In the genomic region with DNA sequence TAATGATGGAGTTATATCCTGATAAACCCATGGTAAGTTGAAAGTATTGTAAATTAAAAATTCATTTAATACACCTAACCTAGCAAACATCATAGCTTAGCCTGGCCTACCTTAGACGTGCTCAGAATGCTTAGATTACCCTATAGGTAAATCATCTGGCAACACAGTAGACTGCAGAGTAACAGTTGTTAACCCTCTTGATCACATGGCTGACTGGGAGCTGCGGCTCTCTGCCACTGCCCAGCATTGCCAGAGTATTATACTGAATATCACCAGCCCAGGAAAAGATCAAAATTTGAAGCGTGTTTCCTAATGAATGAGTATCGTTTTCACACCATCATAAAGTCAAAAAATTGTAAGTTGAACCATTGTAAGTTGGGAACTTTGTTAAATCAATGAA, we compare ENCODE assay signal across 9 cellular contexts. TPM values are rescaled to one million over a fixed set of nuclear protein-coding genes. Genes with fewer than 3 reads are reported as not detected.
DNase-seq lines count a peak whose midpoint lies in the region; ATAC-seq and TF ChIP-seq lines count a peak whose summit lies in the region.
"Had no signal": no experiment of that assay in that cellular context is flagged by ENCODE, and none has a peak within 500 bp of the region (broad histone marks: within the 10 kb centered on the region; RNA-seq: fewer than 3 reads in every experiment).

No MANE protein-coding gene starts in this region.

- CTCF ChIA-PET in mammary epithelial cell (lab: Charles Lee; ENCODE audit: low non-redundant PET): interaction anchor here (0.6 to 1.0 kb wide), 7 partner anchors 59 to 985 kb away, joined by 3 to 16 read pairs (median 4); no protein-coding TSS in a partner anchor

- dilution Hi-C loops in mammary epithelial cell (cut with HindIII; ENCODE audit: low sequenced_read_pairs): no loop called here

- no peak overlapping the region for H3K4me2 ChIP-seq in mammary epithelial cell (ENCODE audit: insufficient read depth, low read depth, low read length)
- H3K4me2 ChIP-seq: BLaER1 treated with 17β-estradiol and CSF1 and Interleukin-3, amounts not matched to agents 10 nM and 100 nM had no signal

- intact Hi-C loops in Right ventricle myocardium inferior (cut with DNase I): loop anchor here (1.0 to 2.0 kb wide), 3 partner anchors 98 to 516 kb away; no protein-coding TSS in a partner anchor
- intact Hi-C loops in cardiac septum (cut with DNase I): loop anchor here (2.0 kb wide), 1 partner anchor 162 kb away; no protein-coding TSS in a partner anchor
- intact Hi-C loops in mammary epithelial cell (cut with micrococcal nuclease): loop anchor here (1.0 to 10.0 kb wide), 8 partner anchors 60 to 516 kb away; partner anchors contain the start of genes DIP2B and TFCP2
- intact Hi-C loops in aorta (cut with DNase I): loop anchor here (2.0 to 10.0 kb wide), 3 partner anchors 100 to 162 kb away; a partner anchor contains a TSS

- no peaks in the 10 kb centered on the region for H4K20me1 ChIP-seq in mammary epithelial cell (ENCODE audit: insufficient read depth, low read length)
- H4K20me1 ChIP-seq: BLaER1 treated with 17β-estradiol and CSF1 and Interleukin-3, amounts not matched to agents 10 nM and 100 nM had no signal

- H3K27ac ChIP-seq in mammary epithelial cell (ENCODE audit: insufficient read depth, low read depth, low read length): no peak overlapping the region
- peak overlapping the region; percentile 74 for H3K27ac ChIP-seq in muscle layer of duodenum (ENCODE audit: low read length)
- H3K27ac ChIP-seq in aorta (ENCODE audit: low read depth in 1 of 2, low read length in 2 of 2): peak overlapping the region in 1 of 2 donors; percentile 43

- no peaks in the 10 kb centered on the region for H3K36me3 ChIP-seq in mammary epithelial cell (ENCODE audit: insufficient read depth, low read length)
- no peaks in the 10 kb centered on the region for H3K36me3 ChIP-seq in muscle layer of duodenum (ENCODE audit: control insufficient read depth in 1 of 2, insufficient read depth in 2 of 2, low read length in 2 of 2)
- H3K36me3 ChIP-seq in aorta (ENCODE audit: control insufficient read depth in 1 of 2, insufficient read depth in 2 of 2, low read length in 1 of 2): no peaks in the 10 kb centered on the region

- no peaks in the 10 kb centered on the region for H3K79me2 ChIP-seq in mammary epithelial cell (ENCODE audit: insufficient read depth, low read length)

- no peak overlapping the region for H3K4me3 ChIP-seq in mammary epithelial cell (replicated peaks in 1 of 3; ENCODE audit: insufficient read depth in 1 of 3, low read depth in 2 of 3, low read length in 3 of 3)
- no peak overlapping the region for H3K4me3 ChIP-seq in muscle layer of duodenum (ENCODE audit: low read depth in 1 of 2, low read length in 2 of 2)
- no peak overlapping the region for H3K4me3 ChIP-seq in aorta (ENCODE audit: low read length in 2 of 2)
- H3K4me3 ChIP-seq: BLaER1 treated with 17β-estradiol and CSF1 and Interleukin-3, amounts not matched to agents 10 nM and 100 nM had no signal

- in situ Hi-C loops in mammary epithelial cell (cut with MboI; ENCODE audit: low sequenced_read_pairs in 2 of 2): no loop called here

- H3K4me1 ChIP-seq in mammary epithelial cell (ENCODE audit: insufficient read depth, low read length) (peaks cover 9% of the 10 kb centered on the region), muscle layer of duodenum (ENCODE audit: control insufficient read depth in 1 of 2, insufficient read depth in 2 of 2, low read length in 2 of 2) (peaks cover 0 to 7% of the 10 kb centered on the region in 2 donors), aorta (ENCODE audit: control insufficient read depth in 1 of 2, insufficient read depth in 2 of 2, low read length in 2 of 2) (no peaks in the 10 kb centered on the region)

- H2AFZ ChIP-seq in mammary epithelial cell (ENCODE audit: low read depth, low read length): peak overlapping the region; percentile 62

- TF ChIP-seq CTCF in mammary epithelial cell (conservative IDR thresholded peaks at IDR 0.05 in 1 of 2, IDR thresholded peaks at IDR 0.05 in 1 of 2; ENCODE audit: extremely low read depth in 1 of 2, insufficient read depth in 1 of 2, low read depth in 1 of 2, low read length in 2 of 2): no peak

- ATAC-seq in Right ventricle myocardium inferior (peak; percentile 36), aorta (ENCODE audit: low FRiP score) (peak; percentile 54), GM21825 (IDR thresholded peaks at IDR 0.05; ENCODE audit: unreplicated experiment) (no peak), GM18511 (IDR thresholded peaks at IDR 0.05; ENCODE audit: unreplicated experiment) (no peak), HG03521 (IDR thresholded peaks at IDR 0.05; ENCODE audit: unreplicated experiment) (no peak)

- BruUV-seq in mammary epithelial cell (replicated peaks; lab: Mats Ljungman, UMichigan): no TSS peak

- no peaks in the 10 kb centered on the region for H3K27me3 ChIP-seq in mammary epithelial cell (ENCODE audit: insufficient read depth, low read length)
- H3K27me3 ChIP-seq in muscle layer of duodenum (ENCODE audit: low read depth, low read length): no peaks in the 10 kb centered on the region
- no peaks in the 10 kb centered on the region for H3K27me3 ChIP-seq in aorta (ENCODE audit: control insufficient read depth in 1 of 2, insufficient read depth in 2 of 2, low read length in 1 of 2)
- H3K27me3 ChIP-seq: BLaER1 treated with 17β-estradiol and CSF1 and Interleukin-3, amounts not matched to agents 10 nM and 100 nM had no signal

- DNase-seq in Right ventricle myocardium inferior (ENCODE audit: missing footprints) (no peak), cardiac septum (ENCODE audit: low spot score) (no peak), mammary epithelial cell (no peak), aorta (no peak)

- 0% methylated on average over 4 of the region's 4 CpGs for WGBS in mammary epithelial cell (ENCODE audit: low coverage, missing lambda C conversion rate)
- 37 to 42% methylated on average over 4 of the region's 4 CpGs for WGBS in aorta, 2 donors

- H3K9ac ChIP-seq in mammary epithelial cell (ENCODE audit: insufficient read depth, low read length): no peak overlapping the region
- H3K9ac ChIP-seq: BLaER1 treated with 17β-estradiol and CSF1 and Interleukin-3, amounts not matched to agents 10 nM and 100 nM had no signal

- H3K9me3 ChIP-seq in mammary epithelial cell (replicated peaks; ENCODE audit: insufficient read depth, low read length) (no peaks in the 10 kb centered on the region), muscle layer of duodenum (ENCODE audit: control insufficient read depth in 1 of 2, low read length in 2 of 2) (no peaks in the 10 kb centered on the region), aorta (ENCODE audit: control insufficient read depth, low read length) (no peaks in the 10 kb centered on the region)
- H3K9me3 ChIP-seq: BLaER1 treated with 17β-estradiol and CSF1 and Interleukin-3, amounts not matched to agents 10 nM and 100 nM had no signal

RNA-seq across cellular contexts. Expression of gene TMPRSS12, which starts 17.8 kb away (rescaled TPM):
- total RNA-seq in Right ventricle myocardium inferior (not detected), cardiac septum (not detected), mammary epithelial cell (not detected), aorta (not detected)
- polyA plus RNA-seq in mammary epithelial cell (not detected), aorta (not detected)
- polyA minus RNA-seq in mammary epithelial cell: not detected

Comparison
In these comparisons a context has a peak if more than half of its experiments do, and no peak if none do; other contexts are left out.
1. ATAC-seq: peak in Right ventricle myocardium inferior (single experiment) and aorta (single experiment); none in GM21825 (single experiment), GM18511 (single experiment) and HG03521 (single experiment).